Comparison of ENCODE assay signal across 8 cellular contexts in the genomic region with DNA sequence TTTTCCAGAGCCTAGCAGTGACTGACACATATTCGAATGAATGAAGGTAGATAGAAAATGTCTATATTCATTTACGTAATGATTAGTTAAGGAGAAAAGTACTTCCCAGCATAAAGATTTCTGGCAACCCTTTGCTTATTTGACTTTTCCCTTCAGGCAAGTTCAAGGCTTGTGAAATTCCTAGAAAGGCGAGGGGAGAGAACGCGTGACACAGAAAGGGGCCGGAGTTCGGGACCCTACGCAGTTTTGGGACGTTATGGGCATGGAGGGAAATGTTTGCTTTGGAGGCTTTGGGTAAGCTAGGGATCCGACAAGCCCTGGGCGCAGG. TPM values are rescaled to one million over a fixed set of nuclear protein-coding genes. Genes with fewer than 3 reads are reported as not detected.
DNase-seq lines count a peak whose midpoint lies in the region; ATAC-seq and TF ChIP-seq lines count a peak whose summit lies in the region.

No MANE protein-coding gene starts in this region.

- H3K4me1 Mint-ChIP-seq in progenitor cell of endocrine pancreas (ENCODE audit: low read depth) = peaks cover 18% of the 10 kb centered on the region

- DNase-seq in DND-41 (no peak), SJSA1 (ENCODE audit: low read depth in 1 of 2, low spot score in 2 of 2) (no peak), esophagus squamous epithelium (lab: John Stamatoyannopoulos, UW) (no peak), progenitor cell of endocrine pancreas (ENCODE audit: low spot score, unreplicated experiment) (no peak), NCI-H1417 (lab: John Stamatoyannopoulos, UW) (no peak), nucleus accumbens (lab: John Stamatoyannopoulos, UW) (no peak)

- H3K27me3 ChIP-seq in DND-41 (ENCODE audit: insufficient read depth, low read length, poor library complexity) (no peaks in the 10 kb centered on the region), SJSA1 (replicated peaks) (no peaks in the 10 kb centered on the region), esophagus squamous epithelium (no peaks in the 10 kb centered on the region)

- H2AFZ ChIP-seq in DND-41 (ENCODE audit: low read depth, low read length) = peak overlapping the region; percentile 94

- peak overlapping the region; percentile 54; the same call in 1 of the 2 replicates for H3K27ac ChIP-seq in DND-41 (ENCODE audit: low read length)
- no peak overlapping the region for H3K27ac ChIP-seq in SJSA1
- H3K27ac ChIP-seq in esophagus squamous epithelium = peak overlapping the region; percentile 90 to 99 (median 96)

- peak overlapping the region; percentile 16 to 82; a peak in 3 of 4 replicates for H3K4me3 ChIP-seq in DND-41 (ENCODE audit: low read depth in 1 of 2, low read length in 2 of 2)
- H3K4me3 ChIP-seq in SJSA1 = peak overlapping the region; percentile 99
- H3K4me3 ChIP-seq in esophagus squamous epithelium = peak overlapping the region; percentile 72 to 92 (median 75)

- peak overlapping the region; percentile 98 for H3K4me2 ChIP-seq in DND-41 (ENCODE audit: insufficient read depth, low read length)

- H3K36me3 ChIP-seq in DND-41 (ENCODE audit: insufficient read depth, low read length) (no peaks in the 10 kb centered on the region; the same call in 1 of the 2 replicates), SJSA1 (peaks cover 8% of the 10 kb centered on the region; the same call in 1 of the 2 replicates), esophagus squamous epithelium (no peaks in the 10 kb centered on the region)

- no peak for TF ChIP-seq POLR2A in esophagus squamous epithelium (IDR thresholded peaks at IDR 0.05)

- H4K20me1 ChIP-seq in DND-41 (ENCODE audit: insufficient read depth, low read length) = peaks cover 23% of the 10 kb centered on the region; the same call in 1 of the 2 replicates

- H3K9ac ChIP-seq in DND-41 (ENCODE audit: low read depth, low read length) = peak overlapping the region; percentile 68

- H3K27ac Mint-ChIP-seq in progenitor cell of endocrine pancreas = peak overlapping the region; percentile 91

- H3K9me3 ChIP-seq in DND-41 (ENCODE audit: insufficient read depth, low read length, severe bottlenecking) (no peaks in the 10 kb centered on the region), SJSA1 (replicated peaks) (no peaks in the 10 kb centered on the region), esophagus squamous epithelium (no peaks in the 10 kb centered on the region)

- no peaks in the 10 kb centered on the region for H3K9me3 Mint-ChIP-seq in progenitor cell of endocrine pancreas (ENCODE audit: low read depth)

- peaks cover 41% of the 10 kb centered on the region for H3K79me2 ChIP-seq in DND-41 (ENCODE audit: insufficient read depth, low read length)

- no peaks in the 10 kb centered on the region for H3K27me3 Mint-ChIP-seq in progenitor cell of endocrine pancreas

- intact Hi-C loops in esophagus squamous epithelium (cut with DNase I) = no loop called here

- TF ChIP-seq CTCF in DND-41 (IDR thresholded peaks at IDR 0.05; ENCODE audit: borderline replicate concordance, extremely low read depth, low read length, poor library complexity, severe bottlenecking) (no peak), esophagus squamous epithelium (IDR thresholded peaks at IDR 0.05) (no peak), progenitor cell of endocrine pancreas (IDR thresholded peaks at IDR 0.05; ENCODE audit: unreplicated experiment) (no peak)

- no peak for ATAC-seq in DND-41 (ENCODE audit: insufficient read depth, low read depth)
- ATAC-seq in HG03175 (IDR thresholded peaks at IDR 0.05; ENCODE audit: unreplicated experiment) = no peak
- ATAC-seq in HG03565 (IDR thresholded peaks at IDR 0.05; ENCODE audit: unreplicated experiment) = no peak

- peaks cover 40% of the 10 kb centered on the region for H3K4me1 ChIP-seq in DND-41 (ENCODE audit: insufficient read depth, low read length)
- 0 out of 2 replicates have a peak, but pooled peaks cover 3% of the 10 kb centered on the region for H3K4me1 ChIP-seq in SJSA1 (replicated peaks)
- H3K4me1 ChIP-seq in esophagus squamous epithelium = peaks cover 3 to 43% (median 12%) of the 10 kb centered on the region in 3 donors

- 1 to 3% methylated on average over 8 to 11 of the region's 11 CpGs for WGBS in esophagus squamous epithelium, 2 donors

- H3K36me3 Mint-ChIP-seq in progenitor cell of endocrine pancreas (ENCODE audit: insufficient read depth) = no peaks in the 10 kb centered on the region

- H3K4me3 Mint-ChIP-seq in progenitor cell of endocrine pancreas (ENCODE audit: low read depth) = peak overlapping the region; percentile 81

RNA-seq across cellular contexts. Expression of a gene that starts 0.5 kb away (rescaled TPM):
- 37.9 and 43.3 TPM in 2 replicates for total RNA-seq in SJSA1 (2014; rRNA removed; shearing (Covaris generic))
- 10 to 100 TPM; 17.4 to 42.0 (median 27.5) TPM for total RNA-seq in esophagus squamous epithelium
- total RNA-seq in progenitor cell of endocrine pancreas = 48.8 and 50.3 TPM in 2 replicates

Comparison
In these comparisons a context has a peak if more than half of its experiments do, and no peak if none do; other contexts are left out.
1. H3K4me3 ChIP-seq: peak in every context shown above with its lines; median percentile 99 in SJSA1; 75 in esophagus squamous epithelium; 49 in DND-41.